Comparison of ENCODE assay signal across 8 cellular contexts in genomic region chr1:117930484-117930883, GRCh38. TPM values are rescaled to one million over a fixed set of nuclear protein-coding genes. Genes with fewer than 3 reads are reported as not detected.
DNase-seq lines count a peak whose midpoint lies in the region; ATAC-seq, FAIRE-seq and TF ChIP-seq lines count a peak whose summit lies in the region.

No MANE protein-coding gene starts in this region.

- H3K36me3 ChIP-seq in heart right ventricle: peaks cover 0 to 22% (median 0%) of the 10 kb centered on the region in 9 donors
- peaks cover 5 to 15% of the 10 kb centered on the region in 2 experiments for H3K36me3 ChIP-seq in keratinocyte (ENCODE audit: control insufficient read depth in 2 of 2, extremely low read depth in 1 of 2, insufficient read depth in 2 of 2, low read length in 2 of 2)
- H3K36me3 ChIP-seq in subcutaneous abdominal adipose tissue (ENCODE audit: control insufficient read depth in 5 of 5, insufficient read depth in 5 of 5, low read length in 5 of 5): peaks cover 0 to 10% (median 7%) of the 10 kb centered on the region in 5 donors

- H3K4me1 ChIP-seq in heart right ventricle (peaks cover 0 to 54% (median 36%) of the 10 kb centered on the region in 9 donors), keratinocyte (ENCODE audit: control insufficient read depth, extremely low read depth, insufficient read depth, low read length) (peaks cover 16% of the 10 kb centered on the region), subcutaneous abdominal adipose tissue (ENCODE audit: control insufficient read depth in 5 of 5, insufficient read depth in 5 of 5, low read length in 5 of 5) (peaks cover 9 to 53% (median 39%) of the 10 kb centered on the region in 5 donors)

- H3K9me3 ChIP-seq in heart right ventricle (no peaks in the 10 kb centered on the region), keratinocyte (ENCODE audit: control insufficient read depth, low read depth, low read length) (no peaks in the 10 kb centered on the region), subcutaneous abdominal adipose tissue (ENCODE audit: control insufficient read depth in 5 of 5, low read length in 5 of 5) (no peaks in the 10 kb centered on the region)

- peaks cover 1% of the 10 kb centered on the region for H3K27me3 Mint-ChIP-seq in activated T-helper 2 cell treated with anti-CD3 and anti-CD28 coated beads, Interferon-gamma antibody, Interleukin-2, Interleukin-4, amounts not matched to agents 10 μg/mL and 5 μg/mL and 100 μg/mL, durations not matched to agents 14 hours and 24 hours and 36 hours (ENCODE audit: low read depth)

- dilution Hi-C loops in keratinocyte (cut with MboI; ENCODE audit: extremely low pct_ligation_motif_present, low sequenced_read_pairs): no loop called here

- TF ChIP-seq CTCF in heart right ventricle (IDR thresholded peaks at IDR 0.05) (no peak), keratinocyte (optimal IDR thresholded peaks at IDR 0.05 in 1 of 3, IDR thresholded peaks at IDR 0.05 in 1 of 3, conservative IDR thresholded peaks at IDR 0.05 in 1 of 3; ENCODE audit: extremely low read depth in 1 of 3, insufficient read depth in 2 of 3, low read length in 3 of 3) (no peak)

- ATAC-seq in heart right ventricle (no peak), left cardiac atrium (no peak), HG03432 (IDR thresholded peaks at IDR 0.05; ENCODE audit: unreplicated experiment) (no peak)

- H3K27ac ChIP-seq in heart right ventricle (peak overlapping the region in 6 of 10 donors; percentile 21 to 95 (median 90)), keratinocyte (ENCODE audit: control insufficient read depth, insufficient read depth, low read length) (peak overlapping the region; percentile 75), subcutaneous abdominal adipose tissue (ENCODE audit: low read depth, low read length) (peak overlapping the region; percentile 94)

- DNase-seq in heart right ventricle (no peak), left cardiac atrium (no peak), keratinocyte (ENCODE audit: low read depth, low spot score) (no peak), DMS53 treated with DMSO at 0.1 percent for 48 hours (lab: John Stamatoyannopoulos, UW; ENCODE audit: unreplicated experiment) (no peak), posterior vena cava (ENCODE audit: low spot score) (no peak)
- DNase-seq in activated T-helper 2 cell treated with anti-CD3 and anti-CD28 coated beads, Interferon-gamma antibody, Interleukin-2, Interleukin-4, amounts not matched to agents 10 μg/mL and 5 μg/mL and 100 μg/mL, durations not matched to agents 14 hours and 24 hours and 36 hours (ENCODE audit: low spot score): no peak

- H4K20me1 ChIP-seq in keratinocyte (ENCODE audit: control insufficient read depth, extremely low read depth, insufficient read depth, low read length): no peaks in the 10 kb centered on the region

- no peak for FAIRE-seq in keratinocyte (lab: Jason Lieb, UNC)

- H3K4me1 Mint-ChIP-seq in activated T-helper 2 cell treated with anti-CD3 and anti-CD28 coated beads, Interferon-gamma antibody, Interleukin-2, Interleukin-4, amounts not matched to agents 10 μg/mL and 5 μg/mL and 100 μg/mL, durations not matched to agents 14 hours and 24 hours and 36 hours (ENCODE audit: low read depth): peaks cover 39% of the 10 kb centered on the region

- H2AFZ ChIP-seq in keratinocyte (ENCODE audit: control insufficient read depth, low read length): peak overlapping the region; percentile 100

- H3K27me3 ChIP-seq in heart right ventricle (no peaks in the 10 kb centered on the region), keratinocyte (ENCODE audit: control insufficient read depth, extremely low read depth, insufficient read depth, low read length) (no peaks in the 10 kb centered on the region), subcutaneous abdominal adipose tissue (ENCODE audit: control insufficient read depth in 5 of 5, insufficient read depth in 4 of 5, low read length in 5 of 5) (no peaks in the 10 kb centered on the region)

- intact Hi-C loops in heart right ventricle (cut with DNase I): no loop called here
- intact Hi-C loops in left cardiac atrium (cut with DNase I): no loop called here
- intact Hi-C loops in activated T-helper 2 cell treated with anti-CD3 and anti-CD28 coated beads, Interferon-gamma antibody, Interleukin-2, Interleukin-4, amounts not matched to agents 10 μg/mL and 5 μg/mL and 100 μg/mL, durations not matched to agents 14 hours and 24 hours and 36 hours (cut with micrococcal nuclease): no loop called here
- intact Hi-C loops in posterior vena cava (cut with DNase I): no loop called here

- peaks cover 33% of the 10 kb centered on the region for H3K36me3 Mint-ChIP-seq in activated T-helper 2 cell treated with anti-CD3 and anti-CD28 coated beads, Interferon-gamma antibody, Interleukin-2, Interleukin-4, amounts not matched to agents 10 μg/mL and 5 μg/mL and 100 μg/mL, durations not matched to agents 14 hours and 24 hours and 36 hours (ENCODE audit: low read depth)

- H3K4me2 ChIP-seq in keratinocyte (ENCODE audit: control insufficient read depth, extremely low read depth, insufficient read depth, low read depth, low read length): peak overlapping the region; percentile 79

- H3K4me3 ChIP-seq in heart right ventricle (peak overlapping the region; percentile 79 to 97 (median 90)), keratinocyte (ENCODE audit: control insufficient read depth in 2 of 3, extremely low read depth in 1 of 3, insufficient read depth in 2 of 3, low read depth in 1 of 3, low read length in 3 of 3) (peak overlapping the region; percentile 93 to 100 (median 97)), subcutaneous abdominal adipose tissue (ENCODE audit: low read depth in 1 of 5, low read length in 5 of 5) (peak overlapping the region; percentile 93 to 100 (median 99))

- no peaks in the 10 kb centered on the region for H3K9me1 ChIP-seq in keratinocyte (ENCODE audit: control insufficient read depth, extremely low read depth, insufficient read depth, low read length)

- WGBS in heart right ventricle, 2 donors: 7 to 9% methylated on average over 6 of the region's 6 CpGs

- H3K4me3 Mint-ChIP-seq in activated T-helper 2 cell treated with anti-CD3 and anti-CD28 coated beads, Interferon-gamma antibody, Interleukin-2, Interleukin-4, amounts not matched to agents 10 μg/mL and 5 μg/mL and 100 μg/mL, durations not matched to agents 14 hours and 24 hours and 36 hours (ENCODE audit: low read depth): peak overlapping the region; percentile 93

- H3K79me2 ChIP-seq in keratinocyte (ENCODE audit: control insufficient read depth, insufficient read depth, low read length): peaks cover 78% of the 10 kb centered on the region

- peak overlapping the region; percentile 92 for H3K9ac ChIP-seq in keratinocyte (ENCODE audit: control insufficient read depth, extremely low read depth, insufficient read depth, low read length)
- H3K9ac ChIP-seq in subcutaneous abdominal adipose tissue (ENCODE audit: low read length in 5 of 5): peak overlapping the region; percentile 12 to 96 (median 88)

- H3K27ac Mint-ChIP-seq in activated T-helper 2 cell treated with anti-CD3 and anti-CD28 coated beads, Interferon-gamma antibody, Interleukin-2, Interleukin-4, amounts not matched to agents 10 μg/mL and 5 μg/mL and 100 μg/mL, durations not matched to agents 14 hours and 24 hours and 36 hours: peak overlapping the region; percentile 80

- no peaks in the 10 kb centered on the region for H3K9me3 Mint-ChIP-seq in activated T-helper 2 cell treated with anti-CD3 and anti-CD28 coated beads, Interferon-gamma antibody, Interleukin-2, Interleukin-4, amounts not matched to agents 10 μg/mL and 5 μg/mL and 100 μg/mL, durations not matched to agents 14 hours and 24 hours and 36 hours

RNA-seq across cellular contexts. Expression of gene WDR3, which starts 0.9 kb away (rescaled TPM):
- total RNA-seq in heart right ventricle (10 to 100 TPM in 8 of 10 donors, 1 to 10 TPM in 2; 9.1 to 16.8 (median 13.1) TPM), left cardiac atrium (10 to 100 TPM; 11.9 to 22.6 TPM), posterior vena cava (10 to 100 TPM; 16.8 to 17.5 TPM)
- polyA plus RNA-seq in heart right ventricle (1 to 10 TPM; 1.5 to 3.4 TPM), keratinocyte (36.2 to 47.8 TPM (median 45.6 TPM) in 3 replicates)
- total RNA-seq in activated T-helper 2 cell treated with anti-CD3 and anti-CD28 coated beads, Interferon-gamma antibody, Interleukin-2, Interleukin-4, amounts not matched to agents 10 μg/mL and 5 μg/mL and 100 μg/mL, durations not matched to agents 14 hours and 24 hours and 36 hours: 54.2 and 55.5 TPM in 2 replicates
- 15.8 TPM for polyA plus RNA-seq in keratinocyte (2011; ENCODE audit: low read depth)
- 19.6 and 29.9 TPM in 2 replicates for polyA plus RNA-seq in keratinocyte (2011; cell fraction: cytosol; rRNA removed)
- 32.8 and 39.4 TPM in 2 replicates for polyA plus RNA-seq in keratinocyte (2011; cell fraction: nucleus; rRNA removed)
- 16.1 and 34.0 TPM in 2 replicates for polyA plus RNA-seq in keratinocyte (2012; ENCODE audit: low replicate concordance)
- polyA minus RNA-seq in keratinocyte: 12.7 to 110 TPM (median 47.1 TPM) in 3 replicates
- 26.3 TPM for polyA minus RNA-seq in keratinocyte (2011; cell fraction: cytosol; rRNA and poly(A)+ RNA removed)
- 27.2 and 46.9 TPM in 2 replicates for polyA minus RNA-seq in keratinocyte (2011; cell fraction: nucleus; rRNA and poly(A)+ RNA removed)

RNA-seq across cellular contexts. Expression of gene GDAP2, which starts 1.1 kb away (rescaled TPM):
- total RNA-seq in heart right ventricle (10 to 100 TPM; 10.4 to 24.2 (median 20.3) TPM), left cardiac atrium (10 to 100 TPM; 16.4 to 20.0 TPM), posterior vena cava (10 to 100 TPM; 26.1 to 37.2 TPM)
- polyA plus RNA-seq in heart right ventricle (1 to 10 TPM; 1.7 to 3.8 TPM), keratinocyte (11.4 to 15.7 TPM (median 12.0 TPM) in 3 replicates)
- total RNA-seq in activated T-helper 2 cell treated with anti-CD3 and anti-CD28 coated beads, Interferon-gamma antibody, Interleukin-2, Interleukin-4, amounts not matched to agents 10 μg/mL and 5 μg/mL and 100 μg/mL, durations not matched to agents 14 hours and 24 hours and 36 hours: 19.7 and 25.3 TPM in 2 replicates
- 18.2 TPM for polyA plus RNA-seq in keratinocyte (2011; ENCODE audit: low read depth)
- polyA plus RNA-seq in keratinocyte (2011; cell fraction: cytosol; rRNA removed): 6.6 and 15.2 TPM in 2 replicates
- polyA plus RNA-seq in keratinocyte (2011; cell fraction: nucleus; rRNA removed): 10.5 and 12.7 TPM in 2 replicates
- polyA plus RNA-seq in keratinocyte (2012; ENCODE audit: low replicate concordance): 8.5 and 9.7 TPM in 2 replicates
- polyA minus RNA-seq in keratinocyte: 9.9 to 32.9 TPM (median 20.2 TPM) in 3 replicates
- polyA minus RNA-seq in keratinocyte (2011; cell fraction: cytosol; rRNA and poly(A)+ RNA removed): 14.4 TPM
- 26.6 and 52.4 TPM in 2 replicates for polyA minus RNA-seq in keratinocyte (2011; cell fraction: nucleus; rRNA and poly(A)+ RNA removed)
